22 cellular contexts compared by ENCODE assay signal in the genomic region with DNA sequence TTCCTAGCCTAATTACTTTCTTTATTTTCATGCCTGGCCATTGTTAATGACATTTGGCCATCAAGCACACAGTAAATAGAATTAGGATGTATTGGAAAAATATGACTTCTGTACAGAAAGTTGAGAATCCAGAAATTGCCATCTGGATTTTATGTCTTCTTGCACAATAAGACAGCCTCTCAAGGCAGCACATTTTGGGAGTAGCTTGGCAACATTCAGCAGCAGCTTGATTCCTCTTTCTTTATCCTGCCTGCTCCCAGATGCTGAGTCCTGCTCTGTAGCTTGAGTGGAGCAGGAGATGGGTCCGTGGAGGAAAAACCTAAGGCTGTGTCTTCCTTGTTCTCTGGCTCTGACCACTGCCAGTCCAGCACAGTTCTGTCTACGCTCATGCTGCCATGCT. TPM values are rescaled to one million over a fixed set of nuclear protein-coding genes. Genes with fewer than 3 reads are reported as not detected.
DNase-seq lines count a peak whose midpoint lies in the region; ATAC-seq and TF ChIP-seq lines count a peak whose summit lies in the region.
"Had no signal": no experiment of that assay in that cellular context is flagged by ENCODE, and none has a peak within 500 bp of the region (broad histone marks: within the 10 kb centered on the region; RNA-seq: fewer than 3 reads in every experiment).

No MANE protein-coding gene starts in this region.

- no peak overlapping the region for H2BK20ac ChIP-seq in IMR-90 (ENCODE audit: low read depth, low read length)

- H2BK5ac ChIP-seq in IMR-90 (ENCODE audit: low read depth, low read length, poor library complexity, severe bottlenecking) = no peak overlapping the region

- H3K27ac Mint-ChIP-seq in Caco-2 (ENCODE audit: unreplicated experiment) = no peak overlapping the region
- H3K27ac Mint-ChIP-seq: activated B cell treated with CpG ODN at 0.5 μM for 24 hours; natural killer cell treated with Interleukin-12 subunit alpha and Interleukin-12 subunit beta and Interleukin-15 and Interleukin-18, amount 100 ng/mL, for 72 hours; stimulated activated effector memory CD8-positive, alpha-beta T cell treated with anti-CD3 and anti-CD28 coated beads, Interleukin-12 subunit alpha, Interleukin-12 subunit beta, amount 100 ng/mL, for 72 hours had no signal

- H3K27me3 ChIP-seq in IMR-90 (ENCODE audit: control insufficient read depth, insufficient read depth, low read length) (peaks cover 17% of the 10 kb centered on the region), Caco-2 (replicated peaks; ENCODE audit: control insufficient read depth, insufficient read depth, low read length) (no peaks in the 10 kb centered on the region)
- H3K27me3 ChIP-seq: heart left ventricle, pancreas, testis had no signal

- peaks cover 4% of the 10 kb centered on the region; the same call in 1 of the 2 replicates for H3K4me1 ChIP-seq in IMR-90 (ENCODE audit: control insufficient read depth, insufficient read depth, low read length)
- peaks cover 7% of the 10 kb centered on the region; the same call in 1 of the 2 replicates for H3K4me1 ChIP-seq in Caco-2
- H3K4me1 ChIP-seq: pancreas had no signal

- peaks cover 10% of the 10 kb centered on the region for H3K4me1 Mint-ChIP-seq in Caco-2 (ENCODE audit: low read depth, unreplicated experiment)
- H3K4me1 Mint-ChIP-seq: activated B cell treated with CpG ODN at 0.5 μM for 24 hours had no signal

- H3K9me1 ChIP-seq in IMR-90 (ENCODE audit: insufficient read depth, low read length) = 0 out of 2 replicates have a peak, but pooled peaks cover 3% of the 10 kb centered on the region

- dilution Hi-C loops in IMR-90 (cut with HindIII; ENCODE audit: low sequenced_read_pairs, unreplicated experiment) = no loop called here

- H3K9me3 ChIP-seq in IMR-90 (ENCODE audit: control insufficient read depth, insufficient read depth, low read length) (no peaks in the 10 kb centered on the region), Caco-2 (no peaks in the 10 kb centered on the region)
- H3K9me3 ChIP-seq: heart left ventricle, pancreas, testis had no signal

- no peak for TF ChIP-seq CTCF in IMR-90 (conservative IDR thresholded peaks at IDR 0.05; ENCODE audit: low read depth, low read length)
- no peak for TF ChIP-seq CTCF in fibroblast of mammary gland (conservative IDR thresholded peaks at IDR 0.05; ENCODE audit: control insufficient read depth, insufficient read depth, low read depth, low read length)
- TF ChIP-seq CTCF in Caco-2 (IDR thresholded peaks at IDR 0.05; ENCODE audit: insufficient read depth in 1 of 2, low read depth in 1 of 2, low read length in 1 of 2, severe bottlenecking in 1 of 2, unreplicated experiment in 1 of 2) = no peak

- H3K36me3 ChIP-seq in IMR-90 (ENCODE audit: control insufficient read depth, insufficient read depth, low read length) (no peaks in the 10 kb centered on the region), Caco-2 (ENCODE audit: control insufficient read depth, insufficient read depth, low read length) (no peaks in the 10 kb centered on the region)
- H3K36me3 ChIP-seq: heart left ventricle, pancreas had no signal

- no peaks in the 10 kb centered on the region for H3K27me3 Mint-ChIP-seq in Caco-2 (ENCODE audit: insufficient read depth, unreplicated experiment)

- no peak overlapping the region for H3K4me3 ChIP-seq in IMR-90 (ENCODE audit: insufficient read depth, low read depth, low read length)
- H3K4me3 ChIP-seq in fibroblast of mammary gland (ENCODE audit: control insufficient read depth, low read depth, low read length) = no peak overlapping the region
- no peak overlapping the region for H3K4me3 ChIP-seq in Caco-2 (ENCODE audit: low read depth, low read length)
- H3K4me3 ChIP-seq: heart left ventricle, pancreas, testis had no signal

- CTCF ChIA-PET in IMR-90 (lab: Yijun Ruan, JAX) = interaction anchor here (0.7 to 1.6 kb wide), 3 partner anchors 8 to 147 kb away, joined by 3 to 4 read pairs (median 3); no protein-coding TSS in a partner anchor
- CTCF ChIA-PET in Caco-2 (lab: Charles Lee) = interaction anchor here (1.2 to 1.3 kb wide), 3 partner anchors 28 to 126 kb away, joined by 3 to 6 read pairs (median 4); no protein-coding TSS in a partner anchor

- no peak overlapping the region for H3K4ac ChIP-seq in IMR-90 (ENCODE audit: low read depth, low read length)

- no peak overlapping the region for H2BK120ac ChIP-seq in IMR-90 (ENCODE audit: low read depth, low read length)

- intact Hi-C loops in Right ventricle myocardium inferior (cut with DNase I) (loop anchor here (10.0 kb wide), 1 partner anchor 144 kb away; no protein-coding TSS in a partner anchor), cardiac septum (cut with DNase I) (no loop called here), IMR-90 (cut with micrococcal nuclease) (no loop called here), Caco-2 (cut with micrococcal nuclease; ENCODE audit: unreplicated experiment) (loop anchor here (1.0 kb wide), 1 partner anchor 21 kb away; no protein-coding TSS in a partner anchor)

- H3K27ac ChIP-seq in IMR-90 (ENCODE audit: insufficient read depth, low read length) = no peak overlapping the region
- H3K27ac ChIP-seq: pancreas, testis had no signal

- no peaks in the 10 kb centered on the region for H3K36me3 Mint-ChIP-seq in Caco-2 (ENCODE audit: insufficient read depth, unreplicated experiment)
- H3K36me3 Mint-ChIP-seq: natural killer cell treated with Interleukin-12 subunit alpha and Interleukin-12 subunit beta and Interleukin-15 and Interleukin-18, amount 100 ng/mL, for 72 hours; stimulated activated effector memory CD8-positive, alpha-beta T cell treated with anti-CD3 and anti-CD28 coated beads, Interleukin-12 subunit alpha, Interleukin-12 subunit beta, amount 100 ng/mL, for 72 hours had no signal

- H3K18ac ChIP-seq in IMR-90 (ENCODE audit: low read depth, low read length) = no peak overlapping the region

- H3K9ac ChIP-seq in IMR-90 (ENCODE audit: low read depth, low read length) = no peak overlapping the region

- H3K79me1 ChIP-seq in IMR-90 (ENCODE audit: low read depth in 1 of 2, low read length in 2 of 2) = no peaks in the 10 kb centered on the region

- H2BK15ac ChIP-seq in IMR-90 (ENCODE audit: low read depth, low read length) = no peak overlapping the region

- H3K23ac ChIP-seq in IMR-90 (ENCODE audit: low read depth, low read length) = no peak overlapping the region

- WGBS in IMR-90 (ENCODE audit: extremely low coverage in 2 of 2, insufficient read length in 1 of 2), 2 experiments = no CpG with 5 or more reads among the region's 2 CpGs

- no peak overlapping the region for H4K5ac ChIP-seq in IMR-90 (ENCODE audit: low read depth, low read length)

- H2AK9ac ChIP-seq in IMR-90 (replicated peaks; ENCODE audit: low read depth, low read length, poor library complexity) = no peak overlapping the region

- POLR2A ChIA-PET in IMR-90 (lab: Charles Lee; ENCODE audit: unreplicated experiment) = no interaction called here
- POLR2A ChIA-PET in Caco-2 (lab: Charles Lee) = no interaction called here

- no peak overlapping the region for H4K91ac ChIP-seq in IMR-90 (ENCODE audit: insufficient read depth, low read depth, low read length)

- no peak overlapping the region for H3K4me2 ChIP-seq in IMR-90 (ENCODE audit: low read depth, low read length)

- H2AFZ ChIP-seq in IMR-90 (replicated peaks; ENCODE audit: low read length, poor library complexity) = no peak overlapping the region

- no TSS peak for BruUV-seq in IMR-90 (replicated peaks; lab: Mats Ljungman, UMichigan)
- no TSS peak for BruUV-seq in Caco-2 (replicated peaks; lab: Mats Ljungman, UMichigan)

- H2AK5ac ChIP-seq in IMR-90 (ENCODE audit: low read depth, low read length) = no peak overlapping the region

- H3K14ac ChIP-seq in IMR-90 (replicated peaks; ENCODE audit: low read depth, low read length) = no peak overlapping the region

- ATAC-seq in Right ventricle myocardium inferior (peak; percentile 67), IMR-90 (ENCODE audit: low read depth) (no peak), HG03378 (IDR thresholded peaks at IDR 0.05; ENCODE audit: unreplicated experiment) (no peak)
- ATAC-seq: left lobe of liver; natural killer cell treated with Interleukin-12 subunit alpha and Interleukin-12 subunit beta and Interleukin-15 and Interleukin-18, amount 100 ng/mL, for 72 hours; stimulated activated effector memory CD8-positive, alpha-beta T cell treated with anti-CD3 and anti-CD28 coated beads, Interleukin-12 subunit alpha, Interleukin-12 subunit beta, amount 100 ng/mL, for 72 hours had no signal

- no peak overlapping the region for H3K56ac ChIP-seq in IMR-90 (ENCODE audit: extremely low read depth, insufficient read depth, low read length)

- no peaks in the 10 kb centered on the region for H4K20me1 ChIP-seq in IMR-90 (ENCODE audit: insufficient read depth, low read length)

- H4K8ac ChIP-seq in IMR-90 (ENCODE audit: low read depth in 2 of 2, low read length in 2 of 2) = no peak overlapping the region

- no peak for TF ChIP-seq POLR2A in IMR-90 (IDR thresholded peaks at IDR 0.05; ENCODE audit: low read depth, low read length)

- no peak for DNase-seq in Right ventricle myocardium inferior (ENCODE audit: missing footprints)
- no peak for DNase-seq in cardiac septum (ENCODE audit: low spot score)
- no peak for DNase-seq in IMR-90
- peak; percentile 70 for DNase-seq in fibroblast of mammary gland (ENCODE audit: low read depth)
- peak; percentile 28 for DNase-seq in superior temporal gyrus (ENCODE audit: extremely low spot score)
- no peak for DNase-seq in Caco-2
- no peak for DNase-seq in KBM-7
- DNase-seq: activated B cell treated with CpG ODN at 0.5 μM for 24 hours; activated CD4-positive, alpha-beta T cell treated with anti-CD3 and anti-CD28 coated beads, Interleukin-2, amount 50 U/mL, for 48 hours; activated naive CD4-positive, alpha-beta T cell treated with Interleukin-2 at 50 U/mL for 16 hours; activated T-cell treated with anti-CD3 and anti-CD28 coated beads, Interleukin-2, amount 50 U/mL, for 1 hour; central memory CD4-positive, alpha-beta T cell; DND-41; heart left ventricle; midbrain; OCI-M1; pancreas; testis had no signal

- no peak overlapping the region for H3K4me3 Mint-ChIP-seq in Caco-2 (ENCODE audit: unreplicated experiment)
- H3K4me3 Mint-ChIP-seq: activated B cell treated with CpG ODN at 0.5 μM for 24 hours; natural killer cell treated with Interleukin-12 subunit alpha and Interleukin-12 subunit beta and Interleukin-15 and Interleukin-18, amount 100 ng/mL, for 72 hours; stimulated activated effector memory CD8-positive, alpha-beta T cell treated with anti-CD3 and anti-CD28 coated beads, Interleukin-12 subunit alpha, Interleukin-12 subunit beta, amount 100 ng/mL, for 72 hours had no signal

- in situ Hi-C loops in IMR-90 (cut with MboI; ENCODE audit: low sequenced_read_pairs) = no loop called here
- in situ Hi-C loops in KBM-7 (cut with MboI; ENCODE audit: low pct_unique_long_range_greater_than_20kb, low sequenced_read_pairs) = no loop called here

- H3K9me3 Mint-ChIP-seq in Caco-2 (ENCODE audit: unreplicated experiment) = no peaks in the 10 kb centered on the region
- H3K9me3 Mint-ChIP-seq: activated B cell treated with CpG ODN at 0.5 μM for 24 hours; natural killer cell treated with Interleukin-12 subunit alpha and Interleukin-12 subunit beta and Interleukin-15 and Interleukin-18, amount 100 ng/mL, for 72 hours; stimulated activated effector memory CD8-positive, alpha-beta T cell treated with anti-CD3 and anti-CD28 coated beads, Interleukin-12 subunit alpha, Interleukin-12 subunit beta, amount 100 ng/mL, for 72 hours had no signal

- no peak for TF ChIP-seq RAD21 in IMR-90 (IDR thresholded peaks at IDR 0.05; ENCODE audit: low read length)

RNA-seq across cellular contexts. Expression of a gene that starts 29.3 kb away (rescaled TPM):
- total RNA-seq in Right ventricle myocardium inferior = 29.8 TPM
- total RNA-seq in cardiac septum = 32.0 TPM
- 0.54 and 0.56 TPM in 2 replicates for total RNA-seq in IMR-90 (2012; rRNA removed)
- polyA plus RNA-seq in IMR-90 (2012; rRNA removed) = 0.27 and 0.56 TPM in 2 replicates
- polyA plus RNA-seq in IMR-90 (2012; cell fraction: cytosol; rRNA removed) = 0.06 and 0.13 TPM in 2 replicates
- polyA plus RNA-seq in IMR-90 (2012; cell fraction: nucleus; rRNA removed; ENCODE audit: low replicate concordance) = 0.40 and 2.1 TPM in 2 replicates
- 74.6 and 79.8 TPM in 2 replicates for total RNA-seq in Caco-2 (2022)

RNA-seq across cellular contexts. Expression of a gene that starts 55.0 kb away (rescaled TPM):
- total RNA-seq in Right ventricle myocardium inferior (57.0 TPM), cardiac septum (70.2 TPM), IMR-90 (2012; rRNA removed) (7.7 and 8.1 TPM in 2 replicates), Caco-2 (2022) (not detected in 2 replicates)
- polyA plus RNA-seq in IMR-90 (2012; rRNA removed) = 7.6 and 8.5 TPM in 2 replicates
- polyA plus RNA-seq in IMR-90 (2012; cell fraction: cytosol; rRNA removed) = 2.3 and 3.6 TPM in 2 replicates
- 0.82 and 5.7 TPM in 2 replicates for polyA plus RNA-seq in IMR-90 (2012; cell fraction: nucleus; rRNA removed; ENCODE audit: low replicate concordance)
- total RNA-seq: activated B cell treated with CpG ODN at 0.5 μM for 24 hours; natural killer cell treated with Interleukin-12 subunit alpha and Interleukin-12 subunit beta and Interleukin-15 and Interleukin-18, amount 100 ng/mL, for 72 hours had no signal

Comparison
In these comparisons a context has a peak if more than half of its experiments do, and no peak if none do; other contexts are left out.
1. intact Hi-C loops: an anchor here in Right ventricle myocardium inferior (10.0 kb wide) and Caco-2 (1.0 kb wide); none called in cardiac septum and IMR-90.
2. DNase-seq: peak in fibroblast of mammary gland (single experiment) and superior temporal gyrus (single experiment); none in Right ventricle myocardium inferior (single experiment), cardiac septum (single experiment), IMR-90 (single experiment), Caco-2 (0 of 2) and KBM-7 (single experiment).
3. RNA of a gene that starts 29.3 kb away (total RNA-seq): 74.6 to 79.8 TPM in Caco-2, 32.0 TPM in cardiac septum (single experiment) and 29.8 TPM in Right ventricle myocardium inferior (single experiment); 0.54 to 0.56 TPM in IMR-90; every median in the first group is over 10 times any median in the second.